ENCODE assay signal across 28 cellular contexts in genomic region chr11:100177651-100178050, GRCh38.
"Had no signal": no experiment of that assay in that cellular context is flagged by ENCODE, and none has a peak within 500 bp of the region (broad histone marks: within the 10 kb centered on the region; RNA-seq: fewer than 3 reads in every experiment).

No MANE protein-coding gene starts in this region.

- H3K4me3 ChIP-seq: colonic mucosa, coronary artery, dorsolateral prefrontal cortex, esophagus muscularis mucosa, esophagus squamous epithelium, gastrocnemius medialis, gastroesophageal sphincter, heart left ventricle, heart right ventricle had no signal

- DNase-seq: colonic mucosa; cortex of kidney; dermis blood vessel endothelial cell; dorsolateral prefrontal cortex; effector CD4-positive, alpha-beta T cell; effector CD8-positive, alpha-beta T cell; effector memory CD4-positive, alpha-beta T cell; effector memory CD8-positive, alpha-beta T cell; endodermal cell; erythroblast; esophagus squamous epithelium; foreskin fibroblast; foreskin keratinocyte; foreskin melanocyte; gastrocnemius medialis; glutamatergic neuron; head of caudate nucleus; heart left ventricle; heart right ventricle had no signal

- H3K36me3 ChIP-seq: colonic mucosa, esophagus muscularis mucosa, esophagus squamous epithelium, gastrocnemius medialis, gastroesophageal sphincter, heart left ventricle, heart right ventricle had no signal

- H3K27me3 ChIP-seq: colonic mucosa, dorsolateral prefrontal cortex, esophagus muscularis mucosa, esophagus squamous epithelium, foreskin keratinocyte, gastrocnemius medialis, gastroesophageal sphincter, heart left ventricle, heart right ventricle had no signal

- H3K4me1 ChIP-seq: colonic mucosa, esophagus muscularis mucosa, esophagus squamous epithelium, foreskin keratinocyte, gastrocnemius medialis, gastroesophageal sphincter, heart left ventricle, heart right ventricle had no signal

- FAIRE-seq: colon, endometrium, endothelial cell of umbilical vein, frontal cortex had no signal

- H3K9me3 ChIP-seq: colonic mucosa, esophagus muscularis mucosa, esophagus squamous epithelium, gastrocnemius medialis, gastroesophageal sphincter, heart left ventricle had no signal

- ATAC-seq: effector memory CD8-positive, alpha-beta T cell; esophagus mucosa; foreskin keratinocyte; gastrocnemius medialis; gastroesophageal sphincter; heart left ventricle; heart right ventricle had no signal

- H3K27ac ChIP-seq: colonic mucosa, coronary artery, epithelial cell of prostate, esophagus muscularis mucosa, esophagus squamous epithelium, foreskin keratinocyte, gastrocnemius medialis, gastroesophageal sphincter, heart left ventricle, heart right ventricle had no signal
